In genomic region chr4:186116698-186117097, GRCh38 we compare ENCODE assay signal across 30 cellular contexts. TPM values are rescaled to one million over a fixed set of nuclear protein-coding genes. Genes with fewer than 3 reads are reported as not detected.
"Had no signal": no experiment of that assay in that cellular context is flagged by ENCODE, and none has a peak within 500 bp of the region (broad histone marks: within the 10 kb centered on the region; RNA-seq: fewer than 3 reads in every experiment).

No MANE protein-coding gene starts in this region.

- FAIRE-seq: TTC549 had no signal

- H3K36me3 Mint-ChIP-seq: activated naive CD4-positive, alpha-beta T cell treated with anti-CD3 and anti-CD28 coated beads, Interleukin-2, amount 10 ng/mL, durations not matched to agents 7 days and 5 days; activated naive CD8-positive, alpha-beta T cell treated with anti-CD3 and anti-CD28 coated beads for 36 hours had no signal

- H3K4me3 Mint-ChIP-seq: activated CD4-positive, alpha-beta T cell treated with anti-CD3 and anti-CD28 coated beads for 36 hours; activated CD4-positive, alpha-beta T cell treated with anti-CD3 and anti-CD28 coated beads, Interleukin-2, amount 10 ng/mL, durations not matched to agents 7 days and 5 days; activated CD8-positive, alpha-beta T cell treated with anti-CD3 and anti-CD28 coated beads, Interleukin-2, amount 10 ng/mL, durations not matched to agents 7 days and 5 days; activated naive CD4-positive, alpha-beta T cell treated with anti-CD3 and anti-CD28 coated beads, Interleukin-2, amount 10 ng/mL, durations not matched to agents 7 days and 5 days; activated naive CD8-positive, alpha-beta T cell treated with anti-CD3 and anti-CD28 coated beads for 36 hours; activated T-cell treated with anti-CD3 and anti-CD28 coated beads, Interleukin-2, amount 50 U/mL, for 24 hours; activated T-helper 1 cell treated with anti-CD3 and anti-CD28 coated beads, Interleukin-12 subunit alpha, Interleukin-12 subunit beta, Interleukin-2, Interleukin-4 antibody, amounts not matched to agents 30 ng/mL and 10 ng/mL and 1 ng/mL, durations not matched to agents 14 hours and 24 hours and 36 hours; central memory CD8-positive, alpha-beta T cell; T-helper 2 cell treated with Interferon-gamma antibody and Interleukin-4, amounts not matched to agents 5 μg/mL and 100 μg/mL, for 36 hours had no signal

- H3K4me1 Mint-ChIP-seq: activated CD4-positive, alpha-beta T cell treated with anti-CD3 and anti-CD28 coated beads for 36 hours; activated CD4-positive, alpha-beta T cell treated with anti-CD3 and anti-CD28 coated beads, Interleukin-2, amount 10 ng/mL, durations not matched to agents 7 days and 5 days; activated naive CD4-positive, alpha-beta T cell treated with anti-CD3 and anti-CD28 coated beads, Interleukin-2, amount 10 ng/mL, durations not matched to agents 7 days and 5 days; activated naive CD8-positive, alpha-beta T cell treated with anti-CD3 and anti-CD28 coated beads for 36 hours; central memory CD8-positive, alpha-beta T cell had no signal

- H3K9me3 Mint-ChIP-seq: activated CD4-positive, alpha-beta T cell treated with anti-CD3 and anti-CD28 coated beads, Interleukin-2, amount 10 ng/mL, durations not matched to agents 7 days and 5 days; activated naive CD4-positive, alpha-beta T cell treated with anti-CD3 and anti-CD28 coated beads, Interleukin-2, amount 10 ng/mL, durations not matched to agents 7 days and 5 days; activated naive CD8-positive, alpha-beta T cell treated with anti-CD3 and anti-CD28 coated beads for 36 hours; activated T-cell treated with anti-CD3 and anti-CD28 coated beads, Interleukin-2, amount 50 U/mL, for 24 hours; activated T-helper 1 cell treated with anti-CD3 and anti-CD28 coated beads, Interleukin-12 subunit alpha, Interleukin-12 subunit beta, Interleukin-2, Interleukin-4 antibody, amounts not matched to agents 30 ng/mL and 10 ng/mL and 1 ng/mL, durations not matched to agents 14 hours and 24 hours and 36 hours; central memory CD8-positive, alpha-beta T cell; T-helper 2 cell treated with Interferon-gamma antibody and Interleukin-4, amounts not matched to agents 5 μg/mL and 100 μg/mL, for 36 hours had no signal

- H3K27ac ChIP-seq: ascending aorta, cardiac muscle cell, SJCRH30, SK-N-MC had no signal

- H3K27ac Mint-ChIP-seq: activated CD4-positive, alpha-beta T cell treated with anti-CD3 and anti-CD28 coated beads for 36 hours; activated CD4-positive, alpha-beta T cell treated with anti-CD3 and anti-CD28 coated beads, Interleukin-2, amount 10 ng/mL, durations not matched to agents 7 days and 5 days; activated CD8-positive, alpha-beta T cell treated with anti-CD3 and anti-CD28 coated beads, Interleukin-2, amount 10 ng/mL, durations not matched to agents 7 days and 5 days; activated naive CD4-positive, alpha-beta T cell treated with anti-CD3 and anti-CD28 coated beads, Interleukin-2, amount 10 ng/mL, durations not matched to agents 7 days and 5 days; activated naive CD8-positive, alpha-beta T cell treated with anti-CD3 and anti-CD28 coated beads for 36 hours; activated T-cell treated with anti-CD3 and anti-CD28 coated beads, Interleukin-2, amount 50 U/mL, for 24 hours; activated T-helper 1 cell treated with anti-CD3 and anti-CD28 coated beads, Interleukin-12 subunit alpha, Interleukin-12 subunit beta, Interleukin-2, Interleukin-4 antibody, amounts not matched to agents 30 ng/mL and 10 ng/mL and 1 ng/mL, durations not matched to agents 14 hours and 24 hours and 36 hours; T-helper 2 cell treated with Interferon-gamma antibody and Interleukin-4, amounts not matched to agents 5 μg/mL and 100 μg/mL, for 36 hours had no signal

- H3K4me3 ChIP-seq: ascending aorta, cardiac muscle cell, SJCRH30, SK-N-MC had no signal

- H3K27me3 ChIP-seq: ascending aorta, cardiac muscle cell, SJCRH30 had no signal

- DNase-seq: activated CD4-positive, alpha-beta T cell treated with anti-CD3 and anti-CD28 coated beads for 36 hours; activated CD4-positive, alpha-beta T cell treated with anti-CD3 and anti-CD28 coated beads, Interleukin-2, amount 10 ng/mL, durations not matched to agents 7 days and 5 days; activated CD4-positive, alpha-beta T cell treated with anti-CD3 and anti-CD28 coated beads, Interleukin-2, amount 50 U/mL, for 48 hours; activated CD8-positive, alpha-beta T cell treated with anti-CD3 and anti-CD28 coated beads, Interleukin-2, amount 10 ng/mL, durations not matched to agents 7 days and 5 days; activated gamma-delta T cell treated with Interleukin-2 at 50 U/mL for 16 hours; activated naive CD4-positive, alpha-beta T cell treated with anti-CD3 and anti-CD28 coated beads, Interleukin-2, amount 10 ng/mL, durations not matched to agents 7 days and 5 days; activated naive CD8-positive, alpha-beta T cell treated with anti-CD3 and anti-CD28 coated beads for 36 hours; activated T-cell treated with anti-CD3 and anti-CD28 coated beads, Interleukin-2, amount 50 U/mL, for 24 hours; amniotic stem cell; NCI-H1105; NCI-H1417 treated with DMSO at 0.1 percent for 48 hours; NCI-H187 treated with DMSO at 0.1 percent for 48 hours; NCI-H2081; NCI-H2171 treated with DMSO at 0.1 percent for 48 hours; NCI-H2227 treated with DMSO at 0.1 percent for 48 hours; NCI-H446; NCI-H524; SHP77; SJCRH30 had no signal

- ATAC-seq: activated CD4-positive, alpha-beta T cell treated with anti-CD3 and anti-CD28 coated beads for 36 hours; activated CD4-positive, CD25-positive, alpha-beta regulatory T cell treated with anti-CD3 and anti-CD28 coated beads, Interleukin-2, amount 50 U/mL, for 24 hours; activated CD8-positive, alpha-beta T cell treated with anti-CD3 and anti-CD28 coated beads, Interleukin-2, amount 10 ng/mL, durations not matched to agents 7 days and 5 days; Panc1 had no signal

- H3K36me3 ChIP-seq: ascending aorta, cardiac muscle cell, SJCRH30 had no signal

- H3K9me3 ChIP-seq: ascending aorta, SJCRH30 had no signal

- H3K4me1 ChIP-seq: ascending aorta, SJCRH30 had no signal

RNA-seq across cellular contexts. Expression of gene FAM149A, which starts 12.2 kb away (rescaled TPM):
- total RNA-seq: activated T-helper 1 cell treated with anti-CD3 and anti-CD28 coated beads, Interleukin-12 subunit alpha, Interleukin-12 subunit beta, Interleukin-2, Interleukin-4 antibody, amounts not matched to agents 30 ng/mL and 10 ng/mL and 1 ng/mL, durations not matched to agents 14 hours and 24 hours and 36 hours; M059J; RPMI7951 had no signal

RNA-seq across cellular contexts. Expression of gene TLR3, which starts 47.7 kb away (rescaled TPM):
- total RNA-seq: activated CD4-positive, alpha-beta T cell treated with anti-CD3 and anti-CD28 coated beads for 36 hours; activated naive CD8-positive, alpha-beta T cell treated with anti-CD3 and anti-CD28 coated beads for 36 hours; activated T-helper 1 cell treated with anti-CD3 and anti-CD28 coated beads, Interleukin-12 subunit alpha, Interleukin-12 subunit beta, Interleukin-2, Interleukin-4 antibody, amounts not matched to agents 30 ng/mL and 10 ng/mL and 1 ng/mL, durations not matched to agents 14 hours and 24 hours and 36 hours; cardiac muscle cell; SJCRH30 had no signal
- polyA plus RNA-seq: cardiac muscle cell had no signal
